ENCODE assay signal across 9 cellular contexts in the genomic region with DNA sequence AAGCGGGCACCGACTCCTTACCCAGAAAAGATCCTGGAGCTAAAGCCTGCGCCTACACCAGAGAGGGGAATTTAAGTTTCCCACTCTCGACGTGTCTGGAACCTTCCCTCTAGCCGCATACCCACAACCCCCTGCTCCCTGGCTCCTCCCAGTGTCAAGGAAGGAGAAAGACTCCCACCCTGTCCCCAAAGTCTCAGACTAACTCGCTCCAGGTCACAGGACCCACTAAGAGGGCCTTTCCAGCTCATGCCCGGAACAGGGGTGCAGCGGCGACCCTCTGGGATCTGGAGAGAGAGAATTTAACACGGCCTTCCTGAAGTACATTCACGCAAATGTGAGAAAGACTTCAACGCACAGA. TPM values are rescaled to one million over a fixed set of nuclear protein-coding genes. Genes with fewer than 3 reads are reported as not detected.
DNase-seq lines count a peak whose midpoint lies in the region; ATAC-seq and TF ChIP-seq lines count a peak whose summit lies in the region.
"Had no signal": no experiment of that assay in that cellular context is flagged by ENCODE, and none has a peak within 500 bp of the region (broad histone marks: within the 10 kb centered on the region; RNA-seq: fewer than 3 reads in every experiment).

No MANE protein-coding gene starts in this region.

- H3K9me3 ChIP-seq in ES-I3 (ENCODE audit: control insufficient read depth, insufficient read depth, low read length), result no peaks in the 10 kb centered on the region
- H3K9me3 ChIP-seq in OCI-LY7 (ENCODE audit: low read length), result no peaks in the 10 kb centered on the region
- H3K9me3 ChIP-seq in parathyroid adenoma (ENCODE audit: control insufficient read depth, low read length), result no peaks in the 10 kb centered on the region
- H3K9me3 ChIP-seq: HAP-1 had no signal

- in situ Hi-C loops in G401 (cut with HindIII; ENCODE audit: low sequenced_read_pairs), result no loop called here

- H3K9me2 ChIP-seq in OCI-LY7 (ENCODE audit: insufficient read depth, low read length), result no peaks in the 10 kb centered on the region

- CTCF ChIA-PET in OCI-LY7 (lab: Charles Lee; ENCODE audit: unreplicated experiment), result interaction anchor here (0.9 to 1.3 kb wide), 2 partner anchors 24 to 47 kb away, joined by 3 to 4 read pairs; partner anchors contain the start of gene KIZ

- BruUV-seq in OCI-LY7 (replicated peaks; lab: Mats Ljungman, UMichigan), result no TSS peak

- peaks cover 46% of the 10 kb centered on the region for H3K27me3 ChIP-seq in parathyroid adenoma (ENCODE audit: control insufficient read depth, insufficient read depth, low read length)

- H4K20me1 ChIP-seq in OCI-LY7 (ENCODE audit: insufficient read depth, low read length), result no peaks in the 10 kb centered on the region

- no peak overlapping the region for H3K27ac ChIP-seq in OCI-LY7 (ENCODE audit: low read depth, low read length, poor library complexity, severe bottlenecking)
- H3K27ac ChIP-seq in parathyroid adenoma, result no peak overlapping the region

- H3K4me1 ChIP-seq in ES-I3 (ENCODE audit: insufficient read depth, low read length) (no peaks in the 10 kb centered on the region), OCI-LY7 (ENCODE audit: insufficient read depth, low read length, poor library complexity, severe bottlenecking) (peaks cover 35% of the 10 kb centered on the region), parathyroid adenoma (peaks cover 5% of the 10 kb centered on the region)

- peak overlapping the region; percentile 57 for H3K9ac ChIP-seq in ES-I3 (ENCODE audit: low read depth, low read length)
- H3K9ac ChIP-seq in parathyroid adenoma, result no peak overlapping the region

- H3K4me2 ChIP-seq in OCI-LY7 (ENCODE audit: low read length), result peak overlapping the region; percentile 47
- H3K4me2 ChIP-seq in parathyroid adenoma (ENCODE audit: low read length), result no peak overlapping the region

- POLR2A ChIA-PET in OCI-LY7 (lab: Charles Lee), result no interaction called here

- DNase-seq in OCI-LY7 (ENCODE audit: low spot score) (no peak), globus pallidus (ENCODE audit: low spot score) (peak; percentile 76), G401 (ENCODE audit: low spot score) (no peak)

- peak; percentile 26; the same call in 1 of the 2 replicates for TF ChIP-seq CTCF in OCI-LY7 (conservative IDR thresholded peaks at IDR 0.05; ENCODE audit: low read length)
- TF ChIP-seq CTCF in parathyroid adenoma (IDR thresholded peaks at IDR 0.05), result no peak

- intact Hi-C loops in OCI-LY7 (cut with micrococcal nuclease; ENCODE audit: unreplicated experiment), result no loop called here

- H3K36me3 ChIP-seq in ES-I3 (ENCODE audit: insufficient read depth, low read length), result no peaks in the 10 kb centered on the region
- no peaks in the 10 kb centered on the region for H3K36me3 ChIP-seq in OCI-LY7 (ENCODE audit: insufficient read depth, low read length)
- no peaks in the 10 kb centered on the region for H3K36me3 ChIP-seq in parathyroid adenoma (ENCODE audit: control insufficient read depth, insufficient read depth, low read length)
- H3K36me3 ChIP-seq: HAP-1 had no signal

- H3K79me2 ChIP-seq in OCI-LY7 (ENCODE audit: insufficient read depth, low read depth, low read length) (no peaks in the 10 kb centered on the region), parathyroid adenoma (no peaks in the 10 kb centered on the region)

- peak overlapping the region; percentile 45 for H3K4me3 ChIP-seq in OCI-LY7 (ENCODE audit: low read depth, low read length, poor library complexity, severe bottlenecking)
- no peak overlapping the region for H3K4me3 ChIP-seq in parathyroid adenoma (ENCODE audit: low read depth, low read length)
- H3K4me3 ChIP-seq: HAP-1 had no signal

- ATAC-seq in HG03571 (IDR thresholded peaks at IDR 0.05; ENCODE audit: unreplicated experiment) (no peak), GM21528 (IDR thresholded peaks at IDR 0.05; ENCODE audit: low FRiP score, unreplicated experiment) (no peak), GM21825 (IDR thresholded peaks at IDR 0.05; ENCODE audit: unreplicated experiment) (no peak)

- H2AFZ ChIP-seq in OCI-LY7 (ENCODE audit: low read length) (peak overlapping the region; percentile 70; the same call in 1 of the 2 replicates), parathyroid adenoma (peak overlapping the region; percentile 45)

RNA-seq across cellular contexts. Expression of gene LINC00237, which starts 3.9 kb away (rescaled TPM):
- total RNA-seq in OCI-LY7 (2014; rRNA removed; shearing (Covaris generic)), result not detected in 2 replicates
- not detected in 2 replicates for total RNA-seq in OCI-LY7 (2022)
- not detected in 2 replicates for total RNA-seq in G401 (2014; rRNA removed; shearing (Covaris generic))

RNA-seq across cellular contexts. Expression of gene KIZ, which starts 23.7 kb away (rescaled TPM):
- 16.0 and 21.6 TPM in 2 replicates for total RNA-seq in OCI-LY7 (2014; rRNA removed; shearing (Covaris generic))
- total RNA-seq in OCI-LY7 (2022), result 23.7 and 34.1 TPM in 2 replicates
- 12.4 and 22.6 TPM in 2 replicates for total RNA-seq in G401 (2014; rRNA removed; shearing (Covaris generic))
